In the genomic region with DNA sequence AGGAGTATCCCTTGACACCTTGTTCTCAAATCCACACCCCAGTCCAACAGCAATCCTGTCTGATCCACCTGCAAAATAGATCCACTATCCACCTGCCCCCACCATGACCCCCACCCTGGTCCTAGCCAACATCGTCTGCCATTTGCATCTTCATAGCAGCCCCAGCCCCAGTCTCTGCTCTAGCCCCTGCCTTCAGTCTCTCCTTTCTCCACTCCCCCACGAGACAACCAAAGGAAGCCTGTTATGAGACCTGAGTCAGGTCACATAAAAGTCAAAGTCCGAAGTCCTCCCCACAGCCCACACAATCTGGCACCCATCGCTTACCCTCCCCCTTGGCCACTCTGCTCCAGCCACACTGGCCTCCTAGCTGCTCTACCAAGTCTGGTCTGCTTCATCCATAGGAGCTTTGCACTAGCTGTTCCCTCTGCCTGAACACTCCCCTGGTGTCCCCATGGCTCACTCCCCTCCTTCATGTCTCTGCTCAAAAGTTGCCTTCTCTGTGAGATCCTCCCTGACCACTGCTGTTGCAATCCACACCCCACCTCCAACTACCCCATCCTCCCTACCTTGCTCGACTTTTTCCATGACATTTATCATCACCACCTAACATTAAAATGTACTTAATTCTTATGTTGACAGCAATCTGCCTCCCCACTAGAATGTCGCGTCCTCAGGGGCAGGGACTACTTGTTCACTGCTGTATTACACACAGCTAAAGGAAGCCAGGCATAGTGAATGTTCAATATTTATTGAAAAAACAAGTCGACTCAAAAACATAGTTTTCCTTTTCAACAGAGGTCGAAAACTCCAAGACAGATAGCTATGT, we compare ENCODE assay signal across 1 cellular context.
TF ChIP-seq lines count a peak whose summit lies in the region.

No MANE protein-coding gene starts in this region.

TF ChIP-seq in HepG2, 621 proteins besides CTCF, POLR2A, EP300 and RAD21 (continued from another document and continues in another):
- TF ChIP-seq, protein P1, sequence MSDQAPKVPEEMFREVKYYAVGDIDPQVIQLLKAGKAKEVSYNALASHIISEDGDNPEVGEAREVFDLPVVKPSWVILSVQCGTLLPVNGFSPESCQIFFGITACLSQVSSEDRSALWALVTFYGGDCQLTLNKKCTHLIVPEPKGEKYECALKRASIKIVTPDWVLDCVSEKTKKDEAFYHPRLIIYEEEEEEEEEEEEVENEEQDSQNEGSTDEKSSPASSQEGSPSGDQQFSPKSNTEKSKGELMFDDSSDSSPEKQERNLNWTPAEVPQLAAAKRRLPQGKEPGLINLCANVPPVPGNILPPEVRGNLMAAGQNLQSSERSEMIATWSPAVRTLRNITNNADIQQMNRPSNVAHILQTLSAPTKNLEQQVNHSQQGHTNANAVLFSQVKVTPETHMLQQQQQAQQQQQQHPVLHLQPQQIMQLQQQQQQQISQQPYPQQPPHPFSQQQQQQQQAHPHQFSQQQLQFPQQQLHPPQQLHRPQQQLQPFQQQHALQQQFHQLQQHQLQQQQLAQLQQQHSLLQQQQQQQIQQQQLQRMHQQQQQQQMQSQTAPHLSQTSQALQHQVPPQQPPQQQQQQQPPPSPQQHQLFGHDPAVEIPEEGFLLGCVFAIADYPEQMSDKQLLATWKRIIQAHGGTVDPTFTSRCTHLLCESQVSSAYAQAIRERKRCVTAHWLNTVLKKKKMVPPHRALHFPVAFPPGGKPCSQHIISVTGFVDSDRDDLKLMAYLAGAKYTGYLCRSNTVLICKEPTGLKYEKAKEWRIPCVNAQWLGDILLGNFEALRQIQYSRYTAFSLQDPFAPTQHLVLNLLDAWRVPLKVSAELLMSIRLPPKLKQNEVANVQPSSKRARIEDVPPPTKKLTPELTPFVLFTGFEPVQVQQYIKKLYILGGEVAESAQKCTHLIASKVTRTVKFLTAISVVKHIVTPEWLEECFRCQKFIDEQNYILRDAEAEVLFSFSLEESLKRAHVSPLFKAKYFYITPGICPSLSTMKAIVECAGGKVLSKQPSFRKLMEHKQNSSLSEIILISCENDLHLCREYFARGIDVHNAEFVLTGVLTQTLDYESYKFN (CRISPR knock-in tag; conservative IDR thresholded peaks at IDR 0.05): peak; percentile 90
- TF ChIP-seq RFX5 (IDR thresholded peaks at IDR 0.05; ENCODE audit: low read depth, low read length) (no peak), CSRNP1 (CRISPR knock-in tag; IDR thresholded peaks at IDR 0.05) (no peak), HHEX (CRISPR knock-in tag; IDR thresholded peaks at IDR 0.05) (no peak), HMG20A (CRISPR knock-in tag; IDR thresholded peaks at IDR 0.05; ENCODE audit: borderline replicate concordance) (0 out of 2 replicates have a peak, but pooled peaks have one; percentile 34), FOXJ3 (CRISPR knock-in tag; IDR thresholded peaks at IDR 0.05; ENCODE audit: borderline replicate concordance) (no peak), ZNF776 (CRISPR knock-in tag; IDR thresholded peaks at IDR 0.05) (no peak), ZNF777 (CRISPR knock-in tag; IDR thresholded peaks at IDR 0.05) (no peak), ELF3 (CRISPR knock-in tag; IDR thresholded peaks at IDR 0.05) (peak; percentile 51; the same call in 1 of the 2 replicates), CHD4 (IDR thresholded peaks at IDR 0.05; ENCODE audit: borderline replicate concordance, low read length) (0 out of 2 replicates have a peak, but pooled peaks have one; percentile 51), TFDP2 (CRISPR knock-in tag; IDR thresholded peaks at IDR 0.05) (no peak), CERS6 (CRISPR knock-in tag; IDR thresholded peaks at IDR 0.05) (no peak), MIER2 (CRISPR knock-in tag; IDR thresholded peaks at IDR 0.05) (no peak), UBTF (CRISPR knock-in tag; IDR thresholded peaks at IDR 0.05) (no peak; the same call in 1 of the 2 replicates), TBX3 (IDR thresholded peaks at IDR 0.05; ENCODE audit: borderline replicate concordance) (peak; percentile 59; the same call in 1 of the 2 replicates), ARNT2 (CRISPR knock-in tag; IDR thresholded peaks at IDR 0.05; ENCODE audit: low read depth) (no peak; the same call in 1 of the 2 replicates), ZFP1 (CRISPR knock-in tag; IDR thresholded peaks at IDR 0.05) (no peak), AKAP8 (CRISPR knock-in tag; IDR thresholded peaks at IDR 0.05) (no peak), GRHL1 (CRISPR knock-in tag; conservative IDR thresholded peaks at IDR 0.05) (no peak), ZNF382 (CRISPR knock-in tag; IDR thresholded peaks at IDR 0.05; ENCODE audit: borderline replicate concordance) (no peak), ZNF331 (CRISPR knock-in tag; IDR thresholded peaks at IDR 0.05) (no peak), THAP11 (CRISPR knock-in tag; IDR thresholded peaks at IDR 0.05) (no peak)
- TF ChIP-seq, protein P2, sequence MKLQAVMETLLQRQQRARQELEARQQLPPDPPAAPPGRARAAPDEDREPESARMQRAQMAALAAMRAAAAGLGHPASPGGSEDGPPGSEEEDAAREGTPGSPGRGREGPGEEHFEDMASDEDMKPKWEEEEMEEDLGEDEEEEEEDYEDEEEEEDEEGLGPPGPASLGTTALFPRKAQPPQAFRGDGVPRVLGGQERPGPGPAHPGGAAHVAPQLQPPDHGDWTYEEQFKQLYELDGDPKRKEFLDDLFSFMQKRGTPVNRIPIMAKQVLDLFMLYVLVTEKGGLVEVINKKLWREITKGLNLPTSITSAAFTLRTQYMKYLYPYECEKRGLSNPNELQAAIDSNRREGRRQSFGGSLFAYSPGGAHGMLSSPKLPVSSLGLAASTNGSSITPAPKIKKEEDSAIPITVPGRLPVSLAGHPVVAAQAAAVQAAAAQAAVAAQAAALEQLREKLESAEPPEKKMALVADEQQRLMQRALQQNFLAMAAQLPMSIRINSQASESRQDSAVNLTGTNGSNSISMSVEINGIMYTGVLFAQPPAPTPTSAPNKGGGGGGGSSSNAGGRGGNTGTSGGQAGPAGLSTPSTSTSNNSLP (IDR thresholded peaks at IDR 0.05; ENCODE audit: low read depth, low read length): peak; percentile 36; the same call in 1 of the 2 replicates
- TF ChIP-seq, protein P3, sequence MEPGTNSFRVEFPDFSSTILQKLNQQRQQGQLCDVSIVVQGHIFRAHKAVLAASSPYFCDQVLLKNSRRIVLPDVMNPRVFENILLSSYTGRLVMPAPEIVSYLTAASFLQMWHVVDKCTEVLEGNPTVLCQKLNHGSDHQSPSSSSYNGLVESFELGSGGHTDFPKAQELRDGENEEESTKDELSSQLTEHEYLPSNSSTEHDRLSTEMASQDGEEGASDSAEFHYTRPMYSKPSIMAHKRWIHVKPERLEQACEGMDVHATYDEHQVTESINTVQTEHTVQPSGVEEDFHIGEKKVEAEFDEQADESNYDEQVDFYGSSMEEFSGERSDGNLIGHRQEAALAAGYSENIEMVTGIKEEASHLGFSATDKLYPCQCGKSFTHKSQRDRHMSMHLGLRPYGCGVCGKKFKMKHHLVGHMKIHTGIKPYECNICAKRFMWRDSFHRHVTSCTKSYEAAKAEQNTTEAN (CRISPR knock-in tag; conservative IDR thresholded peaks at IDR 0.05): no peak
- TF ChIP-seq, protein P4, sequence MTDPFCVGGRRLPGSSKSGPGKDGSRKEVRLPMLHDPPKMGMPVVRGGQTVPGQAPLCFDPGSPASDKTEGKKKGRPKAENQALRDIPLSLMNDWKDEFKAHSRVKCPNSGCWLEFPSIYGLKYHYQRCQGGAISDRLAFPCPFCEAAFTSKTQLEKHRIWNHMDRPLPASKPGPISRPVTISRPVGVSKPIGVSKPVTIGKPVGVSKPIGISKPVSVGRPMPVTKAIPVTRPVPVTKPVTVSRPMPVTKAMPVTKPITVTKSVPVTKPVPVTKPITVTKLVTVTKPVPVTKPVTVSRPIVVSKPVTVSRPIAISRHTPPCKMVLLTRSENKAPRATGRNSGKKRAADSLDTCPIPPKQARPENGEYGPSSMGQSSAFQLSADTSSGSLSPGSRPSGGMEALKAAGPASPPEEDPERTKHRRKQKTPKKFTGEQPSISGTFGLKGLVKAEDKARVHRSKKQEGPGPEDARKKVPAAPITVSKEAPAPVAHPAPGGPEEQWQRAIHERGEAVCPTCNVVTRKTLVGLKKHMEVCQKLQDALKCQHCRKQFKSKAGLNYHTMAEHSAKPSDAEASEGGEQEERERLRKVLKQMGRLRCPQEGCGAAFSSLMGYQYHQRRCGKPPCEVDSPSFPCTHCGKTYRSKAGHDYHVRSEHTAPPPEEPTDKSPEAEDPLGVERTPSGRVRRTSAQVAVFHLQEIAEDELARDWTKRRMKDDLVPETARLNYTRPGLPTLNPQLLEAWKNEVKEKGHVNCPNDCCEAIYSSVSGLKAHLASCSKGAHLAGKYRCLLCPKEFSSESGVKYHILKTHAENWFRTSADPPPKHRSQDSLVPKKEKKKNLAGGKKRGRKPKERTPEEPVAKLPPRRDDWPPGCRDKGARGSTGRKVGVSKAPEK (CRISPR knock-in tag; IDR thresholded peaks at IDR 0.05; ENCODE audit: borderline replicate concordance): no peak
- TF ChIP-seq, protein P5, sequence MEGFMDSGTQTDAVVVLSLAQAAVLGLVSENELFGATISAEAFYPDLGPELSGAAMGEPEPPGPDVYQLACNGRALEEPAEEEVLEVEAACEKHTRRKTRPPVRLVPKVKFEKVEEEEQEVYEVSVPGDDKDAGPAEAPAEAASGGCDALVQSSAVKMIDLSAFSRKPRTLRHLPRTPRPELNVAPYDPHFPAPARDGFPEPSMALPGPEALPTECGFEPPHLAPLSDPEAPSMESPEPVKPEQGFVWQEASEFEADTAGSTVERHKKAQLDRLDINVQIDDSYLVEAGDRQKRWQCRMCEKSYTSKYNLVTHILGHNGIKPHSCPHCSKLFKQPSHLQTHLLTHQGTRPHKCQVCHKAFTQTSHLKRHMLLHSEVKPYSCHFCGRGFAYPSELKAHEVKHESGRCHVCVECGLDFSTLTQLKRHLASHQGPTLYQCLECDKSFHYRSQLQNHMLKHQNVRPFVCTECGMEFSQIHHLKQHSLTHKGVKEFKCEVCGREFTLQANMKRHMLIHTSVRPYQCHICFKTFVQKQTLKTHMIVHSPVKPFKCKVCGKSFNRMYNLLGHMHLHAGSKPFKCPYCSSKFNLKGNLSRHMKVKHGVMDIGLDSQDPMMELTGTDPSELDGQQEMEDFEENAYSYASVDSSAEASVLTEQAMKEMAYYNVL (CRISPR knock-in tag; IDR thresholded peaks at IDR 0.05; ENCODE audit: borderline replicate concordance): no peak
